ENCODE assay signal across 1 cellular context in genomic region chr14:102848830-102849521, GRCh38.
A peak's percentile ranks its signal among the peaks of the same experiment; 100 is the strongest.
TF ChIP-seq lines count a peak whose summit lies in the region.

No MANE protein-coding gene starts in this region.

TF ChIP-seq in SK-N-SH, 30 proteins besides CTCF, POLR2A, EP300 and RAD21 (continued from another document):
- TF ChIP-seq MAX (IDR thresholded peaks at IDR 0.05; ENCODE audit: low read depth) (peak; percentile 32; the same call in 1 of the 2 replicates), EZH2phosphoT487 (IDR thresholded peaks at IDR 0.05; ENCODE audit: borderline replicate concordance, low read depth) (no peak), USF1 (IDR thresholded peaks at IDR 0.05; ENCODE audit: borderline replicate concordance, low read depth) (peak; percentile 35; the same call in 1 of the 2 replicates), FOSL2 (IDR thresholded peaks at IDR 0.05; ENCODE audit: borderline replicate concordance, low read depth) (no peak), MEF2A (IDR thresholded peaks at IDR 0.05; ENCODE audit: borderline replicate concordance, low read depth) (no peak), ELF1 (IDR thresholded peaks at IDR 0.05) (no peak), FOXM1 (IDR thresholded peaks at IDR 0.05; ENCODE audit: low read depth) (no peak), IRF3 (IDR thresholded peaks at IDR 0.05; ENCODE audit: low read depth, low read length) (no peak), RCOR1 (IDR thresholded peaks at IDR 0.05; ENCODE audit: low read length) (peak; percentile 25; the same call in 1 of the 2 replicates)
